In the genomic region with DNA sequence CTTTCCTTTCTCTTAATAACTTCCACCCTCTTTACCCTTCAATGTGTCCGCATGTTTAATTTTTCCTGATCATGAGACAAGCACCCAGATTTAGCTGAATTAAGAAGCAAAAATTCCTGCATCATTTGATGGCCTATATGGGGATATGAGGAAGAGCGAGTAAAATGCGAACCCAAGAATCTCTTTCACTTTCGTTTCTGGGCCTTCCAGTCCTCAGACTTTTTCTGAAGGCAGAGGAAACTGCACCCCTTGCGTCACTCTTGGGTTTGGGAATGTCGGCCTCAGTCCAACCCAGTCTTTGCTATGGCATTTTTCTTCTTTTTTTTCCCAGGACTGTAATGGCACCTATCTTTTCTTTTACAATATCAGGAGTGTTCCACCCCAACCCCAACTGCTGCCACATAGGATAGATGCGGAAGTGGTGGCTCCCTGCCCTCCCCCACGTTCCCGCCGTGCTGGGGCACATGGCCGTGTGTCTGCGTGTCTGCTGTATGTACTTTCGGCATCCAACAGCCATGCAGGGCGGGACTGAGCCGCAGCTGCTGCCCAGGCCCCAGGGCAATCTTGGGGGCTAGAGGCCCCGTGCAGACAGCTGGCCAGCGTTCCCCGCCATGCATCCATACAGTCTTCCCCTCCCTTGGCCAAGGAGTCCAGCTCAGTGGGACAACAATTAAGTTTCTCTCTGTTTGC, we compare ENCODE assay signal across 1 cellular context.
TF ChIP-seq lines count a peak whose summit lies in the region.

No MANE protein-coding gene starts in this region.

TF ChIP-seq in A549, 52 proteins besides CTCF, POLR2A, EP300 and RAD21 (continued from another document):
- TF ChIP-seq EHF (CRISPR knock-in tag; IDR thresholded peaks at IDR 0.05) (no peak), FOSB (CRISPR knock-in tag; IDR thresholded peaks at IDR 0.05) (no peak)
